ENCODE assay signal across 2 cellular contexts in genomic region chr7:57370739-57371098, GRCh38.
TF ChIP-seq lines count a peak whose summit lies in the region.

No MANE protein-coding gene starts in this region.

TF ChIP-seq in liver, 16 proteins besides CTCF, POLR2A, EP300 and RAD21:
- TF ChIP-seq NR2F2 (IDR thresholded peaks at IDR 0.05) (no peak), JUND (IDR thresholded peaks at IDR 0.05) (no peak), SP1 (IDR thresholded peaks at IDR 0.05) (no peak), FOXA1 (IDR thresholded peaks at IDR 0.05) (no peak), ZBTB33 (IDR thresholded peaks at IDR 0.05) (no peak), EGR1 (IDR thresholded peaks at IDR 0.05; ENCODE audit: low read depth in 2 of 2) (no peak), FOXA2 (IDR thresholded peaks at IDR 0.05) (no peak), GABPA (IDR thresholded peaks at IDR 0.05 in 1 of 2, conservative IDR thresholded peaks at IDR 0.05 in 1 of 2) (no peak)
TF ChIP-seq in liver: peak in this region for 0.

TF ChIP-seq in HepG2, 621 proteins besides CTCF, POLR2A, EP300 and RAD21:
- no peak for TF ChIP-seq ZBTB7B (CRISPR knock-in tag; IDR thresholded peaks at IDR 0.05)
- TF ChIP-seq, protein P1, sequence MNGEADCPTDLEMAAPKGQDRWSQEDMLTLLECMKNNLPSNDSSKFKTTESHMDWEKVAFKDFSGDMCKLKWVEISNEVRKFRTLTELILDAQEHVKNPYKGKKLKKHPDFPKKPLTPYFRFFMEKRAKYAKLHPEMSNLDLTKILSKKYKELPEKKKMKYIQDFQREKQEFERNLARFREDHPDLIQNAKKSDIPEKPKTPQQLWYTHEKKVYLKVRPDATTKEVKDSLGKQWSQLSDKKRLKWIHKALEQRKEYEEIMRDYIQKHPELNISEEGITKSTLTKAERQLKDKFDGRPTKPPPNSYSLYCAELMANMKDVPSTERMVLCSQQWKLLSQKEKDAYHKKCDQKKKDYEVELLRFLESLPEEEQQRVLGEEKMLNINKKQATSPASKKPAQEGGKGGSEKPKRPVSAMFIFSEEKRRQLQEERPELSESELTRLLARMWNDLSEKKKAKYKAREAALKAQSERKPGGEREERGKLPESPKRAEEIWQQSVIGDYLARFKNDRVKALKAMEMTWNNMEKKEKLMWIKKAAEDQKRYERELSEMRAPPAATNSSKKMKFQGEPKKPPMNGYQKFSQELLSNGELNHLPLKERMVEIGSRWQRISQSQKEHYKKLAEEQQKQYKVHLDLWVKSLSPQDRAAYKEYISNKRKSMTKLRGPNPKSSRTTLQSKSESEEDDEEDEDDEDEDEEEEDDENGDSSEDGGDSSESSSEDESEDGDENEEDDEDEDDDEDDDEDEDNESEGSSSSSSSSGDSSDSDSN (CRISPR knock-in tag; IDR thresholded peaks at IDR 0.05) = no peak
- no peak for TF ChIP-seq ZNF557 (CRISPR knock-in tag; IDR thresholded peaks at IDR 0.05)
- TF ChIP-seq ZBTB42 (CRISPR knock-in tag; IDR thresholded peaks at IDR 0.05) = no peak
- no peak for TF ChIP-seq ATRX (CRISPR knock-in tag; IDR thresholded peaks at IDR 0.05; ENCODE audit: borderline replicate concordance)
- TF ChIP-seq CSRNP1 (CRISPR knock-in tag; IDR thresholded peaks at IDR 0.05) = no peak
- TF ChIP-seq E2F5 (CRISPR knock-in tag; conservative IDR thresholded peaks at IDR 0.05) = no peak
- TF ChIP-seq IKZF1 (IDR thresholded peaks at IDR 0.05) = no peak
- no peak for TF ChIP-seq ZNF546 (CRISPR knock-in tag; conservative IDR thresholded peaks at IDR 0.05)
- no peak for TF ChIP-seq SIN3A (IDR thresholded peaks at IDR 0.05; ENCODE audit: borderline replicate concordance, low read depth, low read length)
- no peak for TF ChIP-seq CENPX (CRISPR knock-in tag; IDR thresholded peaks at IDR 0.05)
- TF ChIP-seq, protein P2, sequence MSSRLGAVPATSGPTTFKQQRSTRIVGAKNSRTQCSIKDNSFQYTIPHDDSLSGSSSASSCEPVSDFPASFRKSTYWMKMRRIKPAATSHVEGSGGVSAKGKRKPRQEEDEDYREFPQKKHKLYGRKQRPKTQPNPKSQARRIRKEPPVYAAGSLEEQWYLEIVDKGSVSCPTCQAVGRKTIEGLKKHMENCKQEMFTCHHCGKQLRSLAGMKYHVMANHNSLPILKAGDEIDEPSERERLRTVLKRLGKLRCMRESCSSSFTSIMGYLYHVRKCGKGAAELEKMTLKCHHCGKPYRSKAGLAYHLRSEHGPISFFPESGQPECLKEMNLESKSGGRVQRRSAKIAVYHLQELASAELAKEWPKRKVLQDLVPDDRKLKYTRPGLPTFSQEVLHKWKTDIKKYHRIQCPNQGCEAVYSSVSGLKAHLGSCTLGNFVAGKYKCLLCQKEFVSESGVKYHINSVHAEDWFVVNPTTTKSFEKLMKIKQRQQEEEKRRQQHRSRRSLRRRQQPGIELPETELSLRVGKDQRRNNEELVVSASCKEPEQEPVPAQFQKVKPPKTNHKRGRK (CRISPR knock-in tag; IDR thresholded peaks at IDR 0.05) = no peak
- TF ChIP-seq ZNF234 (CRISPR knock-in tag; conservative IDR thresholded peaks at IDR 0.05) = no peak
- no peak for TF ChIP-seq ESRRA (CRISPR knock-in tag; IDR thresholded peaks at IDR 0.05; ENCODE audit: low read depth)
- TF ChIP-seq NR2F2 (IDR thresholded peaks at IDR 0.05; ENCODE audit: borderline replicate concordance, low read depth) = no peak
- TF ChIP-seq ARNT2 (CRISPR knock-in tag; IDR thresholded peaks at IDR 0.05; ENCODE audit: low read depth) = no peak
- TF ChIP-seq DNMT3B (CRISPR knock-in tag; conservative IDR thresholded peaks at IDR 0.05) = no peak
- TF ChIP-seq, protein P3, sequence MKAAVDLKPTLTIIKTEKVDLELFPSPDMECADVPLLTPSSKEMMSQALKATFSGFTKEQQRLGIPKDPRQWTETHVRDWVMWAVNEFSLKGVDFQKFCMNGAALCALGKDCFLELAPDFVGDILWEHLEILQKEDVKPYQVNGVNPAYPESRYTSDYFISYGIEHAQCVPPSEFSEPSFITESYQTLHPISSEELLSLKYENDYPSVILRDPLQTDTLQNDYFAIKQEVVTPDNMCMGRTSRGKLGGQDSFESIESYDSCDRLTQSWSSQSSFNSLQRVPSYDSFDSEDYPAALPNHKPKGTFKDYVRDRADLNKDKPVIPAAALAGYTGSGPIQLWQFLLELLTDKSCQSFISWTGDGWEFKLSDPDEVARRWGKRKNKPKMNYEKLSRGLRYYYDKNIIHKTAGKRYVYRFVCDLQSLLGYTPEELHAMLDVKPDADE (CRISPR knock-in tag; IDR thresholded peaks at IDR 0.05) = no peak
- TF ChIP-seq SRSF9 (IDR thresholded peaks at IDR 0.05; ENCODE audit: borderline replicate concordance, insufficient read depth, low read depth, low read length, poor library complexity, severe bottlenecking) = no peak
TF ChIP-seq in HepG2: peak in this region for 0.
